In the genomic region with DNA sequence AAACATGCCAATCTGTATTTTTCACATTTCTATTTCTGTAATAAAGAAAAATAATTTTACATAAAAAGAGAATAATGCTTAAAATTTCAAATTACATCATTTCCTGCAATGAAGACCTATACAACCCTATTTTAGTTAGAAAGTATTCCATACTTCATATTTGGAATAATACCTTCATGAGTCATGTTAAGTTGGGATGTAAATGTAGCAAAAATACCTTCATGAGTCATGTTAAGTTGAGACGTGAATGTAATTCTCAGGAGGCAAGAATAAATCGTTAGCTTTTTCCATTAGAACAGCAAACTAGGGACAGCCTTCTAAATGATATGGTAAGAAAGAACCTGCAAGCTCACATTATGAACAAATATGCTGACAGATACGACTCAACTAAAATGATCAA, we compare ENCODE assay signal across 2 cellular contexts.
A peak's percentile ranks its signal among the peaks of the same experiment; 100 is the strongest.
TF ChIP-seq lines count a peak whose summit lies in the region.

No MANE protein-coding gene starts in this region.

TF ChIP-seq in GM23338, 12 proteins besides CTCF, POLR2A, EP300 and RAD21:
- TF ChIP-seq, protein P1, sequence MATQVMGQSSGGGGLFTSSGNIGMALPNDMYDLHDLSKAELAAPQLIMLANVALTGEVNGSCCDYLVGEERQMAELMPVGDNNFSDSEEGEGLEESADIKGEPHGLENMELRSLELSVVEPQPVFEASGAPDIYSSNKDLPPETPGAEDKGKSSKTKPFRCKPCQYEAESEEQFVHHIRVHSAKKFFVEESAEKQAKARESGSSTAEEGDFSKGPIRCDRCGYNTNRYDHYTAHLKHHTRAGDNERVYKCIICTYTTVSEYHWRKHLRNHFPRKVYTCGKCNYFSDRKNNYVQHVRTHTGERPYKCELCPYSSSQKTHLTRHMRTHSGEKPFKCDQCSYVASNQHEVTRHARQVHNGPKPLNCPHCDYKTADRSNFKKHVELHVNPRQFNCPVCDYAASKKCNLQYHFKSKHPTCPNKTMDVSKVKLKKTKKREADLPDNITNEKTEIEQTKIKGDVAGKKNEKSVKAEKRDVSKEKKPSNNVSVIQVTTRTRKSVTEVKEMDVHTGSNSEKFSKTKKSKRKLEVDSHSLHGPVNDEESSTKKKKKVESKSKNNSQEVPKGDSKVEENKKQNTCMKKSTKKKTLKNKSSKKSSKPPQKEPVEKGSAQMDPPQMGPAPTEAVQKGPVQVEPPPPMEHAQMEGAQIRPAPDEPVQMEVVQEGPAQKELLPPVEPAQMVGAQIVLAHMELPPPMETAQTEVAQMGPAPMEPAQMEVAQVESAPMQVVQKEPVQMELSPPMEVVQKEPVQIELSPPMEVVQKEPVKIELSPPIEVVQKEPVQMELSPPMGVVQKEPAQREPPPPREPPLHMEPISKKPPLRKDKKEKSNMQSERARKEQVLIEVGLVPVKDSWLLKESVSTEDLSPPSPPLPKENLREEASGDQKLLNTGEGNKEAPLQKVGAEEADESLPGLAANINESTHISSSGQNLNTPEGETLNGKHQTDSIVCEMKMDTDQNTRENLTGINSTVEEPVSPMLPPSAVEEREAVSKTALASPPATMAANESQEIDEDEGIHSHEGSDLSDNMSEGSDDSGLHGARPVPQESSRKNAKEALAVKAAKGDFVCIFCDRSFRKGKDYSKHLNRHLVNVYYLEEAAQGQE (IDR thresholded peaks at IDR 0.05; ENCODE audit: unreplicated experiment), result no peak
- TF ChIP-seq NANOG (IDR thresholded peaks at IDR 0.05; ENCODE audit: borderline replicate concordance) (no peak), ZNF331 (CRISPR knock-in tag; IDR thresholded peaks at IDR 0.05; ENCODE audit: low read depth) (no peak), EZH2 (IDR thresholded peaks at IDR 0.05; ENCODE audit: low read depth, unreplicated experiment) (no peak), POLR2AphosphoS5 (IDR thresholded peaks at IDR 0.05; ENCODE audit: low read depth) (no peak), EZH2phosphoT487 (IDR thresholded peaks at IDR 0.05; ENCODE audit: unreplicated experiment) (no peak), ZNF114 (CRISPR knock-in tag; IDR thresholded peaks at IDR 0.05) (no peak)
- TF ChIP-seq, protein P2, sequence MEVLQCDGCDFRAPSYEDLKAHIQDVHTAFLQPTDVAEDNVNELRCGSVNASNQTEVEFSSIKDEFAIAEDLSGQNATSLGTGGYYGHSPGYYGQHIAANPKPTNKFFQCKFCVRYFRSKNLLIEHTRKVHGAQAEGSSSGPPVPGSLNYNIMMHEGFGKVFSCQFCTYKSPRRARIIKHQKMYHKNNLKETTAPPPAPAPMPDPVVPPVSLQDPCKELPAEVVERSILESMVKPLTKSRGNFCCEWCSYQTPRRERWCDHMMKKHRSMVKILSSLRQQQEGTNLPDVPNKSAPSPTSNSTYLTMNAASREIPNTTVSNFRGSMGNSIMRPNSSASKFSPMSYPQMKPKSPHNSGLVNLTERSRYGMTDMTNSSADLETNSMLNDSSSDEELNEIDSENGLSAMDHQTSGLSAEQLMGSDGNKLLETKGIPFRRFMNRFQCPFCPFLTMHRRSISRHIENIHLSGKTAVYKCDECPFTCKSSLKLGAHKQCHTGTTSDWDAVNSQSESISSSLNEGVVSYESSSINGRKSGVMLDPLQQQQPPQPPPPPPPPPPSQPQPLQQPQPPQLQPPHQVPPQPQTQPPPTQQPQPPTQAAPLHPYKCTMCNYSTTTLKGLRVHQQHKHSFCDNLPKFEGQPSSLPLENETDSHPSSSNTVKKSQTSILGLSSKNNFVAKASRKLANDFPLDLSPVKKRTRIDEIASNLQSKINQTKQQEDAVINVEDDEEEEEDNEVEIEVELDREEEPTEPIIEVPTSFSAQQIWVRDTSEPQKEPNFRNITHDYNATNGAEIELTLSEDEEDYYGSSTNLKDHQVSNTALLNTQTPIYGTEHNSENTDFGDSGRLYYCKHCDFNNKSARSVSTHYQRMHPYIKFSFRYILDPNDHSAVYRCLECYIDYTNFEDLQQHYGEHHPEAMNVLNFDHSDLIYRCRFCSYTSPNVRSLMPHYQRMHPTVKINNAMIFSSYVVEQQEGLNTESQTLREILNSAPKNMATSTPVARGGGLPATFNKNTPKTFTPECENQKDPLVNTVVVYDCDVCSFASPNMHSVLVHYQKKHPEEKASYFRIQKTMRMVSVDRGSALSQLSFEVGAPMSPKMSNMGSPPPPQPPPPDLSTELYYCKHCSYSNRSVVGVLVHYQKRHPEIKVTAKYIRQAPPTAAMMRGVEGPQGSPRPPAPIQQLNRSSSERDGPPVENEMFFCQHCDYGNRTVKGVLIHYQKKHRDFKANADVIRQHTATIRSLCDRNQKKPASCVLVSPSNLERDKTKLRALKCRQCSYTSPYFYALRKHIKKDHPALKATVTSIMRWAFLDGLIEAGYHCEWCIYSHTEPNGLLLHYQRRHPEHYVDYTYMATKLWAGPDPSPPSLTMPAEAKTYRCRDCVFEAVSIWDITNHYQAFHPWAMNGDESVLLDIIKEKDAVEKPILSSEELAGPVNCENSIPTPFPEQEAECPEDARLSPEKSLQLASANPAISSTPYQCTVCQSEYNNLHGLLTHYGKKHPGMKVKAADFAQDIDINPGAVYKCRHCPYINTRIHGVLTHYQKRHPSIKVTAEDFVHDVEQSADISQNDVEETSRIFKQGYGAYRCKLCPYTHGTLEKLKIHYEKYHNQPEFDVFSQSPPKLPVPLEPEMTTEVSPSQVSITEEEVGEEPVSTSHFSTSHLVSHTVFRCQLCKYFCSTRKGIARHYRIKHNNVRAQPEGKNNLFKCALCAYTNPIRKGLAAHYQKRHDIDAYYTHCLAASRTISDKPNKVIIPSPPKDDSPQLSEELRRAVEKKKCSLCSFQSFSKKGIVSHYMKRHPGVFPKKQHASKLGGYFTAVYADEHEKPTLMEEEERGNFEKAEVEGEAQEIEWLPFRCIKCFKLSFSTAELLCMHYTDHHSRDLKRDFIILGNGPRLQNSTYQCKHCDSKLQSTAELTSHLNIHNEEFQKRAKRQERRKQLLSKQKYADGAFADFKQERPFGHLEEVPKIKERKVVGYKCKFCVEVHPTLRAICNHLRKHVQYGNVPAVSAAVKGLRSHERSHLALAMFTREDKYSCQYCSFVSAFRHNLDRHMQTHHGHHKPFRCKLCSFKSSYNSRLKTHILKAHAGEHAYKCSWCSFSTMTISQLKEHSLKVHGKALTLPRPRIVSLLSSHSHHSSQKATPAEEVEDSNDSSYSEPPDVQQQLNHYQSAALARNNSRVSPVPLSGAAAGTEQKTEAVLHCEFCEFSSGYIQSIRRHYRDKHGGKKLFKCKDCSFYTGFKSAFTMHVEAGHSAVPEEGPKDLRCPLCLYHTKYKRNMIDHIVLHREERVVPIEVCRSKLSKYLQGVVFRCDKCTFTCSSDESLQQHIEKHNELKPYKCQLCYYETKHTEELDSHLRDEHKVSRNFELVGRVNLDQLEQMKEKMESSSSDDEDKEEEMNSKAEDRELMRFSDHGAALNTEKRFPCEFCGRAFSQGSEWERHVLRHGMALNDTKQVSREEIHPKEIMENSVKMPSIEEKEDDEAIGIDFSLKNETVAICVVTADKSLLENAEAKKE (CRISPR knock-in tag; IDR thresholded peaks at IDR 0.05), result no peak

TF ChIP-seq in SK-N-SH, 30 proteins besides CTCF, POLR2A, EP300 and RAD21 (continued from another document):
- TF ChIP-seq RXRA (IDR thresholded peaks at IDR 0.05; ENCODE audit: borderline replicate concordance, low read depth) (0 out of 2 replicates have a peak, but pooled peaks have one; percentile 25), POLR2AphosphoS5 (IDR thresholded peaks at IDR 0.05; ENCODE audit: low read depth, low read length) (peak; percentile 50; the same call in 1 of the 2 replicates), RCOR1 (IDR thresholded peaks at IDR 0.05; ENCODE audit: low read length) (no peak), MEF2A (IDR thresholded peaks at IDR 0.05; ENCODE audit: borderline replicate concordance, low read depth) (peak; percentile 97), JUND (IDR thresholded peaks at IDR 0.05) (peak; percentile 97), SIN3A (IDR thresholded peaks at IDR 0.05; ENCODE audit: borderline replicate concordance, low read depth, low read length) (no peak), CHD2 (IDR thresholded peaks at IDR 0.05; ENCODE audit: low read length, partially characterized antibody) (no peak), GABPA (IDR thresholded peaks at IDR 0.05; ENCODE audit: low read depth) (peak; percentile 36; the same call in 1 of the 2 replicates), EZH2phosphoT487 (IDR thresholded peaks at IDR 0.05; ENCODE audit: borderline replicate concordance, low read depth) (no peak)
- TF ChIP-seq, protein P3, sequence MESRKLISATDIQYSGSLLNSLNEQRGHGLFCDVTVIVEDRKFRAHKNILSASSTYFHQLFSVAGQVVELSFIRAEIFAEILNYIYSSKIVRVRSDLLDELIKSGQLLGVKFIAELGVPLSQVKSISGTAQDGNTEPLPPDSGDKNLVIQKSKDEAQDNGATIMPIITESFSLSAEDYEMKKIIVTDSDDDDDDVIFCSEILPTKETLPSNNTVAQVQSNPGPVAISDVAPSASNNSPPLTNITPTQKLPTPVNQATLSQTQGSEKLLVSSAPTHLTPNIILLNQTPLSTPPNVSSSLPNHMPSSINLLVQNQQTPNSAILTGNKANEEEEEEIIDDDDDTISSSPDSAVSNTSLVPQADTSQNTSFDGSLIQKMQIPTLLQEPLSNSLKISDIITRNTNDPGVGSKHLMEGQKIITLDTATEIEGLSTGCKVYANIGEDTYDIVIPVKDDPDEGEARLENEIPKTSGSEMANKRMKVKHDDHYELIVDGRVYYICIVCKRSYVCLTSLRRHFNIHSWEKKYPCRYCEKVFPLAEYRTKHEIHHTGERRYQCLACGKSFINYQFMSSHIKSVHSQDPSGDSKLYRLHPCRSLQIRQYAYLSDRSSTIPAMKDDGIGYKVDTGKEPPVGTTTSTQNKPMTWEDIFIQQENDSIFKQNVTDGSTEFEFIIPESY (IDR thresholded peaks at IDR 0.05; ENCODE audit: borderline replicate concordance, low read depth), result 0 out of 2 replicates have a peak, but pooled peaks have one; percentile 33
